8 cellular contexts compared by ENCODE assay signal in genomic region chr1:2227341-2228156, GRCh38. TPM values are rescaled to one million over a fixed set of nuclear protein-coding genes. Genes with fewer than 3 reads are reported as not detected.
A peak's percentile ranks its signal among the peaks of the same experiment; 100 is the strongest.
DNase-seq lines count a peak whose midpoint lies in the region; ATAC-seq, FAIRE-seq and TF ChIP-seq lines count a peak whose summit lies in the region.

No MANE protein-coding gene starts in this region.

- CTCF ChIA-PET in BJ (lab: Yijun Ruan, JAX): interaction anchor here (1.0 to 1.7 kb wide), 4 partner anchors 19 to 154 kb away, joined by 3 to 5 read pairs (median 4); no protein-coding TSS in a partner anchor

- H3K27ac ChIP-seq in layer of hippocampus (ENCODE audit: low read depth, low read length): peak overlapping the region; percentile 98

- ATAC-seq in HG03439 (IDR thresholded peaks at IDR 0.05; ENCODE audit: unreplicated experiment): peak; percentile 92

- peaks cover 6% of the 10 kb centered on the region for H3K36me3 ChIP-seq in BJ (ENCODE audit: control insufficient read depth, insufficient read depth, low read length)

- DNase-seq in BJ (ENCODE audit: low read depth): no peak
- DNase-seq in GM19239 (ENCODE audit: insufficient read length, low spot score): peak; percentile 100
- DNase-seq in NCI-H510A (lab: John Stamatoyannopoulos, UW): peak; percentile 97
- peak; percentile 87 to 92 for DNase-seq in activated CD4-positive, alpha-beta T cell treated with anti-CD3 and anti-CD28 coated beads for 4 hours
- peak; percentile 98 for DNase-seq in choroid plexus epithelial cell (ENCODE audit: low read depth)
- DNase-seq in stimulated activated CD4-positive, alpha-beta T cell treated with anti-CD3 and anti-CD28 coated beads, Interleukin-1b, Interleukin-23, amount 100 ng/mL, for 1 hour (ENCODE audit: low read depth in 2 of 2): peak; percentile 83 to 94

- POLR2A ChIA-PET in BJ (lab: Charles Lee): interaction anchor here (0.6 to 1.0 kb wide), 2 partner anchors 19 to 164 kb away, joined by 3 to 4 read pairs; partner anchors contain the start of gene RER1

- FAIRE-seq in GM19239 (lab: Jason Lieb, UNC): peak; percentile 87

- H3K4me3 ChIP-seq in BJ (ENCODE audit: low read depth, low read length) (peak overlapping the region; percentile 91), choroid plexus epithelial cell (ENCODE audit: low read depth, low read length) (peak overlapping the region; percentile 72)

- H3K27me3 ChIP-seq in BJ (ENCODE audit: control insufficient read depth, insufficient read depth, low read length) (no peaks in the 10 kb centered on the region), layer of hippocampus (ENCODE audit: control insufficient read depth, insufficient read depth, low read length) (no peaks in the 10 kb centered on the region)

- no peak for TF ChIP-seq CTCF in BJ (IDR thresholded peaks at IDR 0.05; ENCODE audit: insufficient read depth, low read depth, low read length)
- TF ChIP-seq CTCF in choroid plexus epithelial cell (conservative IDR thresholded peaks at IDR 0.05; ENCODE audit: low read depth, low read length): no peak

RNA-seq across cellular contexts. Expression of gene SKI, which starts 0.6 kb away (rescaled TPM):
- 5.1 and 6.3 TPM in 2 replicates for polyA plus RNA-seq in BJ (2011; rRNA removed)
- polyA minus RNA-seq in BJ (2011; rRNA and poly(A)+ RNA removed): 6.2 and 10.7 TPM in 2 replicates

RNA-seq across cellular contexts. Expression of gene FAAP20, which starts 33.0 kb away (rescaled TPM):
- polyA plus RNA-seq in BJ (2011; rRNA removed): 11.9 and 18.7 TPM in 2 replicates
- 4.3 and 4.8 TPM in 2 replicates for polyA minus RNA-seq in BJ (2011; rRNA and poly(A)+ RNA removed)
